10 cellular contexts compared by ENCODE assay signal in genomic region chr7:29289156-29290021, GRCh38.
DNase-seq lines count a peak whose midpoint lies in the region; ATAC-seq and TF ChIP-seq lines count a peak whose summit lies in the region.
"Had no signal": no experiment of that assay in that cellular context is flagged by ENCODE, and none has a peak within 500 bp of the region (broad histone marks: within the 10 kb centered on the region; RNA-seq: fewer than 3 reads in every experiment).

No MANE protein-coding gene starts in this region.

- peaks cover 3% of the 10 kb centered on the region for H3K27me3 Mint-ChIP-seq in activated naive CD8-positive, alpha-beta T cell
- peaks cover 21% of the 10 kb centered on the region for H3K27me3 Mint-ChIP-seq in activated naive CD8-positive, alpha-beta T cell treated with anti-CD3 and anti-CD28 coated beads for 36 hours

- H3K27me3 ChIP-seq in uterus: no peaks in the 10 kb centered on the region
- H3K27me3 ChIP-seq: upper lobe of left lung had no signal

- peak; percentile 71 for ATAC-seq in HG03280 (IDR thresholded peaks at IDR 0.05; ENCODE audit: unreplicated experiment)

- no peaks in the 10 kb centered on the region for H3K4me1 ChIP-seq in uterus

- TF ChIP-seq CTCF in uterus (IDR thresholded peaks at IDR 0.05): no peak

- no peak for TF ChIP-seq POLR2A in uterus (IDR thresholded peaks at IDR 0.05)

- no peak overlapping the region for H3K4me3 ChIP-seq in uterus
- H3K4me3 ChIP-seq: upper lobe of left lung had no signal

- peaks cover 16% of the 10 kb centered on the region for H3K4me1 Mint-ChIP-seq in activated naive CD8-positive, alpha-beta T cell (ENCODE audit: low read depth)
- H3K4me1 Mint-ChIP-seq in activated naive CD8-positive, alpha-beta T cell treated with anti-CD3 and anti-CD28 coated beads for 36 hours: peaks cover 13% of the 10 kb centered on the region

- H3K27ac Mint-ChIP-seq in activated naive CD8-positive, alpha-beta T cell: peak overlapping the region; percentile 36
- no peak overlapping the region for H3K27ac Mint-ChIP-seq in activated naive CD8-positive, alpha-beta T cell treated with anti-CD3 and anti-CD28 coated beads for 36 hours
- H3K27ac Mint-ChIP-seq: T-helper 1 cell treated with Interleukin-12 subunit alpha and Interleukin-12 subunit beta and Interleukin-4 antibody, amounts not matched to agents 30 μg/mL and 1 μg/mL, for 36 hours had no signal

- no peak overlapping the region for H3K4me3 Mint-ChIP-seq in activated naive CD8-positive, alpha-beta T cell
- no peak overlapping the region for H3K4me3 Mint-ChIP-seq in activated naive CD8-positive, alpha-beta T cell treated with anti-CD3 and anti-CD28 coated beads for 36 hours
- H3K4me3 Mint-ChIP-seq: T-helper 1 cell treated with Interleukin-12 subunit alpha and Interleukin-12 subunit beta and Interleukin-4 antibody, amounts not matched to agents 30 μg/mL and 1 μg/mL, for 36 hours had no signal

- no peaks in the 10 kb centered on the region for H3K36me3 ChIP-seq in uterus
- H3K36me3 ChIP-seq: upper lobe of left lung had no signal

- no peaks in the 10 kb centered on the region for H3K36me3 Mint-ChIP-seq in activated naive CD8-positive, alpha-beta T cell
- no peaks in the 10 kb centered on the region for H3K36me3 Mint-ChIP-seq in activated naive CD8-positive, alpha-beta T cell treated with anti-CD3 and anti-CD28 coated beads for 36 hours

- no peak overlapping the region for H3K27ac ChIP-seq in uterus
- H3K27ac ChIP-seq: upper lobe of left lung had no signal

- intact Hi-C loops in uterus (cut with DNase I; ENCODE audit: low total_unique reads): no loop called here

- H3K9me3 Mint-ChIP-seq in activated naive CD8-positive, alpha-beta T cell (ENCODE audit: low read depth): no peaks in the 10 kb centered on the region
- H3K9me3 Mint-ChIP-seq in activated naive CD8-positive, alpha-beta T cell treated with anti-CD3 and anti-CD28 coated beads for 36 hours: no peaks in the 10 kb centered on the region
- H3K9me3 Mint-ChIP-seq: T-helper 1 cell treated with Interleukin-12 subunit alpha and Interleukin-12 subunit beta and Interleukin-4 antibody, amounts not matched to agents 30 μg/mL and 1 μg/mL, for 36 hours had no signal

- no peak for DNase-seq in activated naive CD8-positive, alpha-beta T cell treated with anti-CD3 and anti-CD28 coated beads for 36 hours
- peak; percentile 67 for DNase-seq in RPMI7951 (ENCODE audit: low read depth)
- peak; percentile 11 for DNase-seq in kidney glomerular epithelial cell (lab: John Stamatoyannopoulos, UW)
- no peak for DNase-seq in SIG-M5 (lab: John Stamatoyannopoulos, UW)
- no peak for DNase-seq in 8988T
- no peak for DNase-seq in uterus

- H3K9me3 ChIP-seq in uterus: no peaks in the 10 kb centered on the region
- H3K9me3 ChIP-seq: upper lobe of left lung had no signal

Comparison
In these comparisons a context has a peak if more than half of its experiments do, and no peak if none do; other contexts are left out.
1. DNase-seq: peak in RPMI7951 (single experiment) and kidney glomerular epithelial cell (single experiment); none in activated naive CD8-positive, alpha-beta T cell treated with anti-CD3 and anti-CD28 coated beads for 36 hours (single experiment), SIG-M5 (single experiment), 8988T (single experiment) and uterus (0 of 2).